In genomic region chr13:105346141-105346766, GRCh38 we compare ENCODE assay signal across 15 cellular contexts.
DNase-seq lines count a peak whose midpoint lies in the region; ATAC-seq, FAIRE-seq and TF ChIP-seq lines count a peak whose summit lies in the region.
"Had no signal": no experiment of that assay in that cellular context is flagged by ENCODE, and none has a peak within 500 bp of the region (broad histone marks: within the 10 kb centered on the region; RNA-seq: fewer than 3 reads in every experiment).

No MANE protein-coding gene starts in this region.

- no peak for DNase-seq in SK-N-SH
- DNase-seq in astrocyte (ENCODE audit: low read depth), result peak; percentile 92
- DNase-seq in glutamatergic neuron, result no peak
- peak; percentile 18 for DNase-seq in urothelium cell line (ENCODE audit: low spot score)
- no peak for DNase-seq in tibial nerve (ENCODE audit: low spot score in 2 of 2)
- DNase-seq: activated naive CD8-positive, alpha-beta T cell treated with anti-CD3 and anti-CD28 coated beads for 36 hours; effector memory CD8-positive, alpha-beta T cell; NCI-H2029; stimulated activated CD4-positive, alpha-beta T cell treated with anti-CD3 and anti-CD28 coated beads, Interleukin-2, amount 100 ng/mL, for 24 hours; stimulated activated naive CD8-positive, alpha-beta T cell treated with anti-CD3 and anti-CD28 coated beads, Interleukin-15, Interleukin-2, amounts not matched to agents 100 U/mL and 50 U/mL, for 24 hours had no signal

- no peak for TF ChIP-seq RAD21 in SK-N-SH (IDR thresholded peaks at IDR 0.05; ENCODE audit: low read length)

- peak overlapping the region; percentile 60 for H3K27ac Mint-ChIP-seq in astrocyte (ENCODE audit: unreplicated experiment)
- H3K27ac Mint-ChIP-seq in glutamatergic neuron (ENCODE audit: unreplicated experiment), result peak overlapping the region; percentile 9
- H3K27ac Mint-ChIP-seq: activated naive CD8-positive, alpha-beta T cell treated with anti-CD3 and anti-CD28 coated beads for 36 hours; effector memory CD8-positive, alpha-beta T cell had no signal

- no peaks in the 10 kb centered on the region for H3K36me3 Mint-ChIP-seq in astrocyte (ENCODE audit: low read depth, unreplicated experiment)
- no peaks in the 10 kb centered on the region for H3K36me3 Mint-ChIP-seq in glutamatergic neuron (ENCODE audit: unreplicated experiment)
- H3K36me3 Mint-ChIP-seq: activated naive CD8-positive, alpha-beta T cell treated with anti-CD3 and anti-CD28 coated beads for 36 hours had no signal

- peak overlapping the region; percentile 5 for H3K4me3 Mint-ChIP-seq in astrocyte (ENCODE audit: unreplicated experiment)
- H3K4me3 Mint-ChIP-seq in glutamatergic neuron (ENCODE audit: unreplicated experiment), result no peak overlapping the region
- H3K4me3 Mint-ChIP-seq: activated naive CD8-positive, alpha-beta T cell treated with anti-CD3 and anti-CD28 coated beads for 36 hours; effector memory CD8-positive, alpha-beta T cell; neural crest cell had no signal

- peak; percentile 76 for FAIRE-seq in astrocyte (lab: Jason Lieb, UNC)
- FAIRE-seq in urothelium cell line (lab: Jason Lieb, UNC), result no peak
- FAIRE-seq: islet of Langerhans had no signal

- no peak overlapping the region for H3K4me2 ChIP-seq in SK-N-SH
- H3K4me2 ChIP-seq in astrocyte (ENCODE audit: low read length), result peak overlapping the region; percentile 74

- H3K9me2 ChIP-seq in SK-N-SH, result no peaks in the 10 kb centered on the region

- H3K27me3 ChIP-seq in SK-N-SH (ENCODE audit: insufficient read depth), result no peaks in the 10 kb centered on the region
- no peaks in the 10 kb centered on the region for H3K27me3 ChIP-seq in astrocyte (ENCODE audit: insufficient read depth, low read length)
- H3K27me3 ChIP-seq in tibial nerve, result no peaks in the 10 kb centered on the region

- CTCF ChIA-PET in SK-N-SH (lab: Yijun Ruan, JAX), result no interaction called here

- H3K4me1 Mint-ChIP-seq in astrocyte (ENCODE audit: low read depth, unreplicated experiment), result peaks cover 18% of the 10 kb centered on the region
- peaks cover 14% of the 10 kb centered on the region for H3K4me1 Mint-ChIP-seq in glutamatergic neuron (ENCODE audit: low read depth, unreplicated experiment)
- H3K4me1 Mint-ChIP-seq: neural crest cell had no signal

- TF ChIP-seq EP300 in SK-N-SH (IDR thresholded peaks at IDR 0.05; ENCODE audit: borderline replicate concordance in 1 of 2, low read depth in 1 of 2, low read length in 1 of 2) (no peak), tibial nerve (IDR thresholded peaks at IDR 0.05) (no peak)

- TF ChIP-seq POLR2A in tibial nerve (IDR thresholded peaks at IDR 0.05), result no peak

- TF ChIP-seq CTCF in SK-N-SH (IDR thresholded peaks at IDR 0.05) (no peak), astrocyte (IDR thresholded peaks at IDR 0.05; ENCODE audit: insufficient read depth, low read depth, low read length) (no peak), glutamatergic neuron (IDR thresholded peaks at IDR 0.05; ENCODE audit: partially characterized antibody, unreplicated experiment) (no peak), tibial nerve (IDR thresholded peaks at IDR 0.05) (no peak)

- ATAC-seq in SK-N-SH treated with all-trans-retinoic acid at 6 μM for 48 hours (peak; percentile 72; the same call in 2 of the 3 replicates), HG03432 (IDR thresholded peaks at IDR 0.05; ENCODE audit: unreplicated experiment) (no peak), HG03571 (IDR thresholded peaks at IDR 0.05; ENCODE audit: unreplicated experiment) (no peak)
- ATAC-seq: effector memory CD8-positive, alpha-beta T cell; stimulated activated naive CD8-positive, alpha-beta T cell treated with anti-CD3 and anti-CD28 coated beads, Interleukin-15, Interleukin-2, amounts not matched to agents 100 U/mL and 50 U/mL, for 24 hours had no signal

- H3K27me3 Mint-ChIP-seq in astrocyte (ENCODE audit: low read depth, unreplicated experiment), result no peaks in the 10 kb centered on the region
- peaks cover 2% of the 10 kb centered on the region for H3K27me3 Mint-ChIP-seq in glutamatergic neuron (ENCODE audit: unreplicated experiment)
- H3K27me3 Mint-ChIP-seq: activated naive CD8-positive, alpha-beta T cell treated with anti-CD3 and anti-CD28 coated beads for 36 hours; effector memory CD8-positive, alpha-beta T cell had no signal

- H3F3A ChIP-seq in SK-N-SH (replicated peaks; ENCODE audit: insufficient read depth), result no peaks in the 10 kb centered on the region

- H3K9ac ChIP-seq in SK-N-SH (no peak overlapping the region), astrocyte (ENCODE audit: low read length) (peak overlapping the region; percentile 58)

- H3K27ac ChIP-seq in SK-N-SH (ENCODE audit: low read depth in 2 of 2, low read length in 1 of 2) (no peak overlapping the region; a peak in 1 of 4 replicates), astrocyte (ENCODE audit: low read depth, low read length) (peak overlapping the region; percentile 85), tibial nerve (no peak overlapping the region)

- H3K79me2 ChIP-seq in SK-N-SH (ENCODE audit: insufficient read depth), result no peaks in the 10 kb centered on the region; the same call in 1 of the 2 replicates
- no peaks in the 10 kb centered on the region for H3K79me2 ChIP-seq in astrocyte (ENCODE audit: insufficient read depth, low read length)

- no peaks in the 10 kb centered on the region for H3K9me3 Mint-ChIP-seq in astrocyte (ENCODE audit: unreplicated experiment)
- no peaks in the 10 kb centered on the region for H3K9me3 Mint-ChIP-seq in glutamatergic neuron (ENCODE audit: unreplicated experiment)
- H3K9me3 Mint-ChIP-seq: activated naive CD8-positive, alpha-beta T cell treated with anti-CD3 and anti-CD28 coated beads for 36 hours had no signal

- no peak overlapping the region for H2AFZ ChIP-seq in SK-N-SH (ENCODE audit: low read depth)
- H2AFZ ChIP-seq in astrocyte (ENCODE audit: low read depth, low read length), result peak overlapping the region; percentile 76

- H3K4me3 ChIP-seq in SK-N-SH (ENCODE audit: low read depth in 2 of 2, low read length in 1 of 2) (no peak overlapping the region), astrocyte (ENCODE audit: insufficient read depth, low read depth, low read length) (no peak overlapping the region), tibial nerve (no peak overlapping the region)

- 60% methylated on average over 5 of the region's 5 CpGs for WGBS in SK-N-SH (ENCODE audit: low lambda C conversion rate)
- WGBS in tibial nerve, 2 donors, result 81 to 90% methylated on average over 5 of the region's 5 CpGs

- H3K36me3 ChIP-seq in SK-N-SH (replicated peaks in 1 of 2; ENCODE audit: control insufficient read depth in 1 of 2, insufficient read depth in 2 of 2, low read length in 1 of 2), result no peaks in the 10 kb centered on the region
- no peaks in the 10 kb centered on the region for H3K36me3 ChIP-seq in astrocyte (ENCODE audit: insufficient read depth, low read length)
- H3K36me3 ChIP-seq in tibial nerve, result no peaks in the 10 kb centered on the region

- POLR2A ChIA-PET in SK-N-SH (lab: Yijun Ruan, JAX), result no interaction called here

- H3K4me1 ChIP-seq in SK-N-SH (ENCODE audit: control insufficient read depth in 1 of 2, insufficient read depth in 2 of 2, low read depth in 1 of 2, low read length in 1 of 2) (peaks cover 0 to 1% of the 10 kb centered on the region in 2 experiments; a peak in 1 of 4 replicates), astrocyte (ENCODE audit: insufficient read depth, low read length) (peaks cover 22% of the 10 kb centered on the region), tibial nerve (peaks cover 0 to 7% (median 0%) of the 10 kb centered on the region in 4 donors)

- no peaks in the 10 kb centered on the region for H4K20me1 ChIP-seq in SK-N-SH (ENCODE audit: insufficient read depth)
- no peaks in the 10 kb centered on the region for H4K20me1 ChIP-seq in astrocyte (ENCODE audit: insufficient read depth, low read length)

- H3K9me3 ChIP-seq in SK-N-SH (no peaks in the 10 kb centered on the region), astrocyte (ENCODE audit: insufficient read depth, low read depth, low read length) (peaks cover 3% of the 10 kb centered on the region), tibial nerve (no peaks in the 10 kb centered on the region)

TF ChIP-seq in SK-N-SH treated with all-trans-retinoic acid at 6 μM for 48 hours, 23 proteins besides CTCF, POLR2A, EP300 and RAD21:
- TF ChIP-seq ESRRG (CRISPR knock-in tag; IDR thresholded peaks at IDR 0.05) (no peak), SNAI2 (CRISPR knock-in tag; IDR thresholded peaks at IDR 0.05) (no peak), OSR1 (CRISPR knock-in tag; IDR thresholded peaks at IDR 0.05) (no peak), TCF4 (CRISPR knock-in tag; IDR thresholded peaks at IDR 0.05; ENCODE audit: borderline replicate concordance) (no peak), ZNF565 (CRISPR knock-in tag; conservative IDR thresholded peaks at IDR 0.05; ENCODE audit: low read depth) (no peak), BACH2 (CRISPR knock-in tag; IDR thresholded peaks at IDR 0.05; ENCODE audit: borderline replicate concordance) (no peak), CSDC2 (CRISPR knock-in tag; IDR thresholded peaks at IDR 0.05) (no peak), ZNF70 (CRISPR knock-in tag; IDR thresholded peaks at IDR 0.05) (no peak)

TF ChIP-seq in SK-N-SH, 30 proteins besides CTCF, POLR2A, EP300 and RAD21:
- no peak for TF ChIP-seq RCOR1 (IDR thresholded peaks at IDR 0.05; ENCODE audit: low read length)
- no peak for TF ChIP-seq PBX3 (IDR thresholded peaks at IDR 0.05)
- no peak for TF ChIP-seq YY1 (IDR thresholded peaks at IDR 0.05; ENCODE audit: low read depth)
- TF ChIP-seq SMC3 (IDR thresholded peaks at IDR 0.05; ENCODE audit: low read depth, low read length), result no peak
- no peak for TF ChIP-seq POLR2AphosphoS5 (IDR thresholded peaks at IDR 0.05; ENCODE audit: low read depth, low read length)

Comparison
In these comparisons a context has a peak if more than half of its experiments do, and no peak if none do; other contexts are left out.
1. DNase-seq: peak in astrocyte (single experiment) and urothelium cell line (single experiment); none in SK-N-SH (single experiment), glutamatergic neuron (single experiment) and tibial nerve (0 of 2).